Comparison of ENCODE assay signal across 25 cellular contexts in genomic region chr11:103530257-103530656, GRCh38.
DNase-seq lines count a peak whose midpoint lies in the region; ATAC-seq and TF ChIP-seq lines count a peak whose summit lies in the region.
"Had no signal": no experiment of that assay in that cellular context is flagged by ENCODE, and none has a peak within 500 bp of the region (broad histone marks: within the 10 kb centered on the region; RNA-seq: fewer than 3 reads in every experiment).

No MANE protein-coding gene starts in this region.

- no peak for DNase-seq in mammary epithelial cell
- DNase-seq in breast epithelium (ENCODE audit: low spot score in 2 of 2) = no peak
- peak; percentile 49 for DNase-seq in amniotic epithelial cell (ENCODE audit: low read depth)
- peak; percentile 51 for DNase-seq in fibroblast of pulmonary artery (ENCODE audit: low read depth)
- no peak for DNase-seq in SKM-1 (lab: John Stamatoyannopoulos, UW; ENCODE audit: unreplicated experiment)
- DNase-seq in mucosa of descending colon = no peak
- DNase-seq: 8988T; activated B cell treated with CpG ODN at 0.5 μM for 24 hours; activated CD4-positive, alpha-beta T cell treated with anti-CD3 and anti-CD28 coated beads, Interleukin-2, amount 10 ng/mL, durations not matched to agents 7 days and 5 days; amygdala; CD4-positive, alpha-beta T cell; effector memory CD4-positive, alpha-beta T cell; head of caudate nucleus; natural killer cell; NCI-H1436 treated with DMSO at 0.1 percent for 48 hours; NCI-H2107; NCI-H345; NCI-H82; nucleus accumbens; RPMI8226; trophoblast cell had no signal

- no peak overlapping the region for H3K4me3 ChIP-seq in mammary epithelial cell (replicated peaks in 1 of 3; ENCODE audit: insufficient read depth in 1 of 3, low read depth in 2 of 3, low read length in 3 of 3)
- H3K4me3 ChIP-seq in breast epithelium = no peak overlapping the region
- no peak overlapping the region for H3K4me3 ChIP-seq in fibroblast of pulmonary artery (replicated peaks; ENCODE audit: low read depth, low read length)
- no peak overlapping the region for H3K4me3 ChIP-seq in mucosa of descending colon
- H3K4me3 ChIP-seq: coronary artery had no signal

- dilution Hi-C loops in mammary epithelial cell (cut with HindIII; ENCODE audit: low sequenced_read_pairs) = no loop called here

- no TSS peak for BruUV-seq in mammary epithelial cell (replicated peaks; lab: Mats Ljungman, UMichigan)

- H3K27ac ChIP-seq in mammary epithelial cell (ENCODE audit: insufficient read depth, low read depth, low read length) (peak overlapping the region; percentile 8), breast epithelium (no peak overlapping the region)
- H3K27ac ChIP-seq: coronary artery had no signal

- H3K27me3 ChIP-seq in mammary epithelial cell (ENCODE audit: insufficient read depth, low read length) = no peaks in the 10 kb centered on the region
- no peaks in the 10 kb centered on the region for H3K27me3 ChIP-seq in breast epithelium

- ATAC-seq in HG03460 (IDR thresholded peaks at IDR 0.05; ENCODE audit: unreplicated experiment) (no peak), GM21825 (IDR thresholded peaks at IDR 0.05; ENCODE audit: unreplicated experiment) (no peak), mucosa of descending colon (no peak)
- ATAC-seq: natural killer cell; stimulated activated memory B cell treated with anti-CD40 and anti-IgM and Interleukin-4, amounts not matched to agents 10 μg/mL and 1 μg/mL and 100 μg/mL, for 72 hours had no signal

- H2AFZ ChIP-seq in mammary epithelial cell (ENCODE audit: low read depth, low read length) = no peak overlapping the region

- H3K79me2 ChIP-seq in mammary epithelial cell (ENCODE audit: insufficient read depth, low read length) = no peaks in the 10 kb centered on the region

- no peak overlapping the region for H3K4me2 ChIP-seq in mammary epithelial cell (ENCODE audit: insufficient read depth, low read depth, low read length)

- TF ChIP-seq POLR2A in breast epithelium (IDR thresholded peaks at IDR 0.05) = no peak

- H3K36me3 ChIP-seq in mammary epithelial cell (ENCODE audit: insufficient read depth, low read length) (no peaks in the 10 kb centered on the region), breast epithelium (no peaks in the 10 kb centered on the region), mucosa of descending colon (ENCODE audit: low read depth) (no peaks in the 10 kb centered on the region)

- H3K9ac ChIP-seq in mammary epithelial cell (ENCODE audit: insufficient read depth, low read length) = no peak overlapping the region

- H3K9me3 ChIP-seq in mammary epithelial cell (replicated peaks; ENCODE audit: insufficient read depth, low read length) (no peaks in the 10 kb centered on the region), breast epithelium (no peaks in the 10 kb centered on the region), mucosa of descending colon (no peaks in the 10 kb centered on the region)

- WGBS in mammary epithelial cell (ENCODE audit: low coverage, missing lambda C conversion rate) = 100% methylated on average over 4 of the region's 4 CpGs

- TF ChIP-seq CTCF in mammary epithelial cell (conservative IDR thresholded peaks at IDR 0.05 in 1 of 2, IDR thresholded peaks at IDR 0.05 in 1 of 2; ENCODE audit: extremely low read depth in 1 of 2, insufficient read depth in 1 of 2, low read depth in 1 of 2, low read length in 2 of 2) (no peak), breast epithelium (IDR thresholded peaks at IDR 0.05) (no peak), fibroblast of pulmonary artery (IDR thresholded peaks at IDR 0.05; ENCODE audit: low read length, missing control alignments) (no peak), mucosa of descending colon (IDR thresholded peaks at IDR 0.05) (no peak)

- in situ Hi-C loops in mammary epithelial cell (cut with MboI; ENCODE audit: low sequenced_read_pairs in 2 of 2) = no loop called here

- intact Hi-C loops in mammary epithelial cell (cut with micrococcal nuclease) (no loop called here), breast epithelium (cut with DNase I; ENCODE audit: low total_unique reads) (no loop called here), mucosa of descending colon (cut with DNase I, micrococcal nuclease) (no loop called here)

- CTCF ChIA-PET in mammary epithelial cell (lab: Charles Lee; ENCODE audit: low non-redundant PET) = no interaction called here

- no peaks in the 10 kb centered on the region for H4K20me1 ChIP-seq in mammary epithelial cell (ENCODE audit: insufficient read depth, low read length)

- H3K4me1 ChIP-seq in mammary epithelial cell (ENCODE audit: insufficient read depth, low read length) = peaks cover 59% of the 10 kb centered on the region
- no peaks in the 10 kb centered on the region for H3K4me1 ChIP-seq in breast epithelium
- H3K4me1 ChIP-seq in mucosa of descending colon (ENCODE audit: low read depth) = no peaks in the 10 kb centered on the region

Comparison
In these comparisons a context has a peak if more than half of its experiments do, and no peak if none do; other contexts are left out.
1. DNase-seq: peak in amniotic epithelial cell (single experiment) and fibroblast of pulmonary artery (single experiment); none in mammary epithelial cell (single experiment), breast epithelium (0 of 2), SKM-1 (single experiment) and mucosa of descending colon (0 of 3).